Comparison of ENCODE assay signal across 15 cellular contexts in genomic region chr14:88437659-88438058, GRCh38. TPM values are rescaled to one million over a fixed set of nuclear protein-coding genes. Genes with fewer than 3 reads are reported as not detected.
DNase-seq lines count a peak whose midpoint lies in the region; ATAC-seq, FAIRE-seq and TF ChIP-seq lines count a peak whose summit lies in the region.
"Had no signal": no experiment of that assay in that cellular context is flagged by ENCODE, and none has a peak within 500 bp of the region (broad histone marks: within the 10 kb centered on the region; RNA-seq: fewer than 3 reads in every experiment).

No MANE protein-coding gene starts in this region.

- H3K9ac ChIP-seq in astrocyte (ENCODE audit: low read length) = no peak overlapping the region

- no peak for FAIRE-seq in astrocyte (lab: Jason Lieb, UNC)

- DNase-seq in AG04449 (ENCODE audit: low read depth, low spot score) = no peak
- DNase-seq in astrocyte (ENCODE audit: low read depth) = no peak
- no peak for DNase-seq in foreskin keratinocyte
- no peak for DNase-seq in heart left ventricle
- no peak for DNase-seq in activated naive CD4-positive, alpha-beta T cell treated with anti-CD3 and anti-CD28 coated beads for 36 hours
- no peak for DNase-seq in activated naive CD8-positive, alpha-beta T cell treated with anti-CD3 and anti-CD28 coated beads, Interleukin-2, amount 50 U/mL, for 24 hours
- no peak for DNase-seq in HuH-7.5 (ENCODE audit: low spot score)
- DNase-seq: activated naive CD8-positive, alpha-beta T cell treated with anti-CD3 and anti-CD28 coated beads, Interleukin-2, amount 10 ng/mL, durations not matched to agents 7 days and 5 days; kidney glomerular epithelial cell; NCI-H2029; stimulated activated CD4-positive, alpha-beta T cell treated with anti-CD3 and anti-CD28 coated beads, Interleukin-2, amount 100 ng/mL, for 24 hours had no signal

- H3K4me2 ChIP-seq in astrocyte (ENCODE audit: low read length) = no peak overlapping the region

- no peak for ATAC-seq in foreskin keratinocyte
- no peak for ATAC-seq in heart left ventricle
- no peak for ATAC-seq in activated naive CD8-positive, alpha-beta T cell treated with anti-CD3 and anti-CD28 coated beads, Interleukin-2, amount 50 U/mL, for 24 hours
- ATAC-seq: gastroesophageal sphincter, WTC11 had no signal

- TF ChIP-seq POLR2A in heart left ventricle (IDR thresholded peaks at IDR 0.05) = no peak

- H3K4me3 ChIP-seq in AG04449 (ENCODE audit: low read depth, low read length) (no peak overlapping the region), astrocyte (ENCODE audit: insufficient read depth, low read depth, low read length) (no peak overlapping the region), heart left ventricle (no peak overlapping the region)
- H3K4me3 ChIP-seq: gastroesophageal sphincter had no signal

- CTCF ChIA-PET in AG04449 (lab: Yijun Ruan, JAX) = no interaction called here
- CTCF ChIA-PET in activated naive CD4-positive, alpha-beta T cell treated with anti-CD3 and anti-CD28 coated beads for 36 hours (lab: Charles Lee) = no interaction called here

- TF ChIP-seq CTCF in AG04449 (IDR thresholded peaks at IDR 0.05; ENCODE audit: insufficient read depth, low read length, missing control alignments) (peak; percentile 2), LNCAP (IDR thresholded peaks at IDR 0.05) (peak; percentile 50), astrocyte (IDR thresholded peaks at IDR 0.05; ENCODE audit: insufficient read depth, low read depth, low read length) (peak; percentile 40), foreskin keratinocyte (conservative IDR thresholded peaks at IDR 0.05) (peak; percentile 46), heart left ventricle (IDR thresholded peaks at IDR 0.05) (peak in 2 of 12 donors; percentile 15 to 23)

- H3K4me1 Mint-ChIP-seq in astrocyte (ENCODE audit: low read depth, unreplicated experiment) = no peaks in the 10 kb centered on the region
- H3K4me1 Mint-ChIP-seq in activated naive CD4-positive, alpha-beta T cell treated with anti-CD3 and anti-CD28 coated beads for 36 hours (ENCODE audit: low read depth) = no peaks in the 10 kb centered on the region
- H3K4me1 Mint-ChIP-seq in activated naive CD8-positive, alpha-beta T cell treated with anti-CD3 and anti-CD28 coated beads, Interleukin-2, amount 50 U/mL, for 24 hours = no peaks in the 10 kb centered on the region
- H3K4me1 Mint-ChIP-seq: activated naive CD8-positive, alpha-beta T cell treated with anti-CD3 and anti-CD28 coated beads, Interleukin-2, amount 10 ng/mL, durations not matched to agents 7 days and 5 days; WTC11 had no signal

- H3K4me1 ChIP-seq in astrocyte (ENCODE audit: insufficient read depth, low read length) = no peaks in the 10 kb centered on the region
- H3K4me1 ChIP-seq in foreskin keratinocyte = no peaks in the 10 kb centered on the region
- H3K4me1 ChIP-seq in heart left ventricle = no peaks in the 10 kb centered on the region
- H3K4me1 ChIP-seq: gastroesophageal sphincter had no signal

- no peak overlapping the region for H3K4me3 Mint-ChIP-seq in astrocyte (ENCODE audit: unreplicated experiment)
- H3K4me3 Mint-ChIP-seq in activated naive CD4-positive, alpha-beta T cell treated with anti-CD3 and anti-CD28 coated beads for 36 hours = no peak overlapping the region
- no peak overlapping the region for H3K4me3 Mint-ChIP-seq in activated naive CD8-positive, alpha-beta T cell treated with anti-CD3 and anti-CD28 coated beads, Interleukin-2, amount 50 U/mL, for 24 hours
- H3K4me3 Mint-ChIP-seq: activated naive CD8-positive, alpha-beta T cell treated with anti-CD3 and anti-CD28 coated beads, Interleukin-2, amount 10 ng/mL, durations not matched to agents 7 days and 5 days; WTC11 had no signal

- H3K27me3 Mint-ChIP-seq in astrocyte (ENCODE audit: low read depth, unreplicated experiment) = no peaks in the 10 kb centered on the region
- H3K27me3 Mint-ChIP-seq in activated naive CD4-positive, alpha-beta T cell treated with anti-CD3 and anti-CD28 coated beads for 36 hours (ENCODE audit: low read depth) = no peaks in the 10 kb centered on the region
- H3K27me3 Mint-ChIP-seq in activated naive CD8-positive, alpha-beta T cell treated with anti-CD3 and anti-CD28 coated beads, Interleukin-2, amount 50 U/mL, for 24 hours = no peaks in the 10 kb centered on the region
- H3K27me3 Mint-ChIP-seq: activated naive CD8-positive, alpha-beta T cell treated with anti-CD3 and anti-CD28 coated beads, Interleukin-2, amount 10 ng/mL, durations not matched to agents 7 days and 5 days; progenitor cell of endocrine pancreas had no signal

- H2AFZ ChIP-seq in astrocyte (ENCODE audit: low read depth, low read length) = no peak overlapping the region

- H3K36me3 ChIP-seq in astrocyte (ENCODE audit: insufficient read depth, low read length) (no peaks in the 10 kb centered on the region), heart left ventricle (peaks cover 0 to 63% (median 23%) of the 10 kb centered on the region in 9 donors)

- no peaks in the 10 kb centered on the region for H3K79me2 ChIP-seq in astrocyte (ENCODE audit: insufficient read depth, low read length)

- H4K20me1 ChIP-seq in astrocyte (ENCODE audit: insufficient read depth, low read length) = no peaks in the 10 kb centered on the region

- intact Hi-C loops in heart left ventricle (cut with DNase I) = no loop called here
- intact Hi-C loops in activated naive CD4-positive, alpha-beta T cell treated with anti-CD3 and anti-CD28 coated beads for 36 hours (cut with micrococcal nuclease) = loop anchor here (5.0 kb wide), 1 partner anchor 250 kb away; no protein-coding TSS in a partner anchor

- no peak overlapping the region for H3K27ac Mint-ChIP-seq in astrocyte (ENCODE audit: unreplicated experiment)
- no peak overlapping the region for H3K27ac Mint-ChIP-seq in activated naive CD4-positive, alpha-beta T cell treated with anti-CD3 and anti-CD28 coated beads for 36 hours
- H3K27ac Mint-ChIP-seq in activated naive CD8-positive, alpha-beta T cell treated with anti-CD3 and anti-CD28 coated beads, Interleukin-2, amount 50 U/mL, for 24 hours = no peak overlapping the region
- H3K27ac Mint-ChIP-seq: activated naive CD8-positive, alpha-beta T cell treated with anti-CD3 and anti-CD28 coated beads, Interleukin-2, amount 10 ng/mL, durations not matched to agents 7 days and 5 days; progenitor cell of endocrine pancreas; WTC11 had no signal

- peaks cover 8% of the 10 kb centered on the region for H3K9me3 Mint-ChIP-seq in astrocyte (ENCODE audit: unreplicated experiment)
- no peaks in the 10 kb centered on the region for H3K9me3 Mint-ChIP-seq in activated naive CD4-positive, alpha-beta T cell treated with anti-CD3 and anti-CD28 coated beads for 36 hours
- H3K9me3 Mint-ChIP-seq in activated naive CD8-positive, alpha-beta T cell treated with anti-CD3 and anti-CD28 coated beads, Interleukin-2, amount 50 U/mL, for 24 hours = peaks cover 4% of the 10 kb centered on the region
- H3K9me3 Mint-ChIP-seq: WTC11 had no signal

- 88 to 93% (median 91%) methylated on average over 5 of the region's 5 CpGs for WGBS in heart left ventricle, 4 donors

- POLR2A ChIA-PET in AG04449 (lab: Yijun Ruan, JAX) = no interaction called here

- peaks cover 9% of the 10 kb centered on the region for H3K36me3 Mint-ChIP-seq in astrocyte (ENCODE audit: low read depth, unreplicated experiment)
- H3K36me3 Mint-ChIP-seq in activated naive CD4-positive, alpha-beta T cell treated with anti-CD3 and anti-CD28 coated beads for 36 hours (ENCODE audit: low read depth) = peaks cover 5% of the 10 kb centered on the region
- H3K36me3 Mint-ChIP-seq in activated naive CD8-positive, alpha-beta T cell treated with anti-CD3 and anti-CD28 coated beads, Interleukin-2, amount 50 U/mL, for 24 hours (ENCODE audit: low read depth) = peaks cover 6% of the 10 kb centered on the region
- H3K36me3 Mint-ChIP-seq: activated naive CD8-positive, alpha-beta T cell treated with anti-CD3 and anti-CD28 coated beads, Interleukin-2, amount 10 ng/mL, durations not matched to agents 7 days and 5 days had no signal

- H3K27ac ChIP-seq in astrocyte (ENCODE audit: low read depth, low read length) = no peak overlapping the region
- H3K27ac ChIP-seq in foreskin keratinocyte = no peak overlapping the region
- no peak overlapping the region for H3K27ac ChIP-seq in heart left ventricle
- H3K27ac ChIP-seq: gastroesophageal sphincter had no signal

- no peaks in the 10 kb centered on the region for H3K9me3 ChIP-seq in astrocyte (ENCODE audit: insufficient read depth, low read depth, low read length)
- H3K9me3 ChIP-seq in heart left ventricle = peaks cover 0 to 9% (median 0%) of the 10 kb centered on the region in 12 donors
- H3K9me3 ChIP-seq: gastroesophageal sphincter had no signal

- H3K27me3 ChIP-seq in astrocyte (ENCODE audit: insufficient read depth, low read length) = no peaks in the 10 kb centered on the region
- no peaks in the 10 kb centered on the region for H3K27me3 ChIP-seq in foreskin keratinocyte
- H3K27me3 ChIP-seq in heart left ventricle = no peaks in the 10 kb centered on the region
- H3K27me3 ChIP-seq: gastroesophageal sphincter had no signal

RNA-seq across cellular contexts. Expression of gene SPATA7, which starts 52.2 kb away (rescaled TPM):
- 5.9 and 6.5 TPM in 2 replicates for total RNA-seq in astrocyte
- 4.4 TPM in 2 replicates for total RNA-seq in foreskin keratinocyte
- 2.8 and 2.9 TPM in 2 replicates for polyA plus RNA-seq in foreskin keratinocyte
- total RNA-seq in heart left ventricle = 10 to 100 TPM in 4 of 9 donors, 1 to 10 TPM in 5; 5.5 to 15.1 (median 9.2) TPM
- polyA plus RNA-seq in heart left ventricle = 1 to 10 TPM; 3.1 to 4.6 TPM
- total RNA-seq in activated naive CD4-positive, alpha-beta T cell treated with anti-CD3 and anti-CD28 coated beads for 36 hours = 1 to 10 TPM; 3.3 to 3.5 TPM
